9 cellular contexts compared by ENCODE assay signal in the genomic region with DNA sequence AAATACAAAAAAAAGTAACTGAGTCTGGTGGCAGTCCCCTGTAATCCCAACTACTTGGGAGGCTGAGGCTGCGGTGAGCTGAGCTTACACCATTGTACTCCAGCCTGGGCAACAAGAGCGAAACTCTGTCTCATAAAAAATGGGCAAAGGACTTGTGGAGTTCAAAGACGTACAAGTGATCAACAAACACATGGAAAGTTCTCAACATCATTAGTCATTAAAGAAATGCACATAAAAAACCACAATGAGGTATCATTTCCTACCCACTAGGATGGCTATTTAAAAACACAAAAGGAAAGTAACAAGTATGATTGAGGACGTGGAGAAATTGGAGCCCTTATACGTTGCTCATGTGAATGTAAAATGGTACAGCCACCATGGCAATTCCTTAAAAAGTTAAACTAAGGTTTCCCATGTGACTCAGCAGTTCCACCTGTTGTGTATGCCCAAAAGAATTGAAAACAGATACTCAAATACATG. TPM values are rescaled to one million over a fixed set of nuclear protein-coding genes. Genes with fewer than 3 reads are reported as not detected.
DNase-seq lines count a peak whose midpoint lies in the region; ATAC-seq, FAIRE-seq and TF ChIP-seq lines count a peak whose summit lies in the region.
"Had no signal": no experiment of that assay in that cellular context is flagged by ENCODE, and none has a peak within 500 bp of the region (broad histone marks: within the 10 kb centered on the region; RNA-seq: fewer than 3 reads in every experiment).

No MANE protein-coding gene starts in this region.

- no peak for TF ChIP-seq CTCF in fibroblast of pulmonary artery (IDR thresholded peaks at IDR 0.05; ENCODE audit: low read length, missing control alignments)
- no peak for TF ChIP-seq CTCF in D721Med (IDR thresholded peaks at IDR 0.05; ENCODE audit: insufficient read depth, missing control alignments)

- no peak for FAIRE-seq in D721Med (lab: Jason Lieb, UNC)

- no peak overlapping the region for H3K9ac ChIP-seq in mesendoderm (ENCODE audit: low read length)

- no peak overlapping the region for H3K4me3 ChIP-seq in fibroblast of pulmonary artery (replicated peaks; ENCODE audit: low read depth, low read length)
- H3K4me3 ChIP-seq in mesendoderm (ENCODE audit: low read length) = no peak overlapping the region

- H3K4me1 ChIP-seq in mesendoderm (ENCODE audit: control insufficient read depth, low read depth, low read length) = no peaks in the 10 kb centered on the region

- H4K8ac ChIP-seq in mesendoderm (ENCODE audit: low read depth, low read length) = no peak overlapping the region

- H2BK15ac ChIP-seq in mesendoderm (replicated peaks; ENCODE audit: low read depth) = no peak overlapping the region

- H3K23ac ChIP-seq in mesendoderm (ENCODE audit: low read length) = no peak overlapping the region

- H2AK5ac ChIP-seq in mesendoderm (ENCODE audit: low read length) = no peak overlapping the region

- H4K5ac ChIP-seq in mesendoderm (ENCODE audit: low read length) = no peak overlapping the region

- peak; percentile 64 for ATAC-seq in GM18520 (IDR thresholded peaks at IDR 0.05; ENCODE audit: unreplicated experiment)
- ATAC-seq in HG02623 (IDR thresholded peaks at IDR 0.05; ENCODE audit: unreplicated experiment) = no peak

- peaks cover 5% of the 10 kb centered on the region for H3K79me1 ChIP-seq in mesendoderm (ENCODE audit: low read length)

- H2BK120ac ChIP-seq in mesendoderm (ENCODE audit: low read depth, low read length) = no peak overlapping the region

- no peaks in the 10 kb centered on the region for H3K36me3 ChIP-seq in mesendoderm (ENCODE audit: control insufficient read depth, insufficient read depth, low read length)

- H3K27ac ChIP-seq in mesendoderm (ENCODE audit: low read depth, low read length) = no peak overlapping the region

- H3K27me3 ChIP-seq in mesendoderm (ENCODE audit: insufficient read depth, low read length, poor library complexity) = no peaks in the 10 kb centered on the region

- no peak overlapping the region for H3K56ac ChIP-seq in mesendoderm (ENCODE audit: low read length)

- DNase-seq in AG08396 (ENCODE audit: low spot score) (peak; percentile 11), SW480 (ENCODE audit: low spot score) (peak; percentile 66), fibroblast of pulmonary artery (ENCODE audit: low read depth) (peak; percentile 44), D721Med (ENCODE audit: insufficient read length, low spot score) (no peak), mesendoderm (no peak), NK-92 (lab: John Stamatoyannopoulos, UW; ENCODE audit: unreplicated experiment) (no peak)
- DNase-seq: NCI-H1930 had no signal

- H2BK5ac ChIP-seq in mesendoderm (ENCODE audit: low read length) = no peak overlapping the region

- WGBS in mesendoderm (ENCODE audit: extremely low coverage, insufficient coverage, low lambda C conversion rate) = no CpG with 5 or more reads among the region's 5 CpGs

- peaks cover 39% of the 10 kb centered on the region for H3K79me2 ChIP-seq in mesendoderm (ENCODE audit: control insufficient read depth, insufficient read depth, low read length)

- H3K4ac ChIP-seq in mesendoderm (ENCODE audit: low read depth, low read length) = no peak overlapping the region

- no peak overlapping the region for H3K18ac ChIP-seq in mesendoderm (ENCODE audit: low read length)

- no peak overlapping the region for H3K4me2 ChIP-seq in mesendoderm (ENCODE audit: low read length)

RNA-seq across cellular contexts. Expression of a gene that starts 52.3 kb away (rescaled TPM):
- polyA plus RNA-seq in mesendoderm (2013, experiment 1 of 2) = 89.5 TPM
- 88.3 TPM for polyA plus RNA-seq in mesendoderm (2013, experiment 2 of 2)

Comparison
In these comparisons a context has a peak if more than half of its experiments do, and no peak if none do; other contexts are left out.
1. DNase-seq: peak in AG08396 (single experiment), SW480 (single experiment) and fibroblast of pulmonary artery (single experiment); none in D721Med (single experiment), mesendoderm (single experiment) and NK-92 (single experiment).